In genomic region chr14:31208546-31209424, GRCh38 we compare ENCODE assay signal across 8 cellular contexts. TPM values are rescaled to one million over a fixed set of nuclear protein-coding genes. Genes with fewer than 3 reads are reported as not detected.
DNase-seq lines count a peak whose midpoint lies in the region; ATAC-seq and TF ChIP-seq lines count a peak whose summit lies in the region.

No MANE protein-coding gene starts in this region.

- H3K9ac ChIP-seq in SK-N-SH, result peak overlapping the region; percentile 96

- peak overlapping the region; percentile 95 to 98 for H3K27ac ChIP-seq in SK-N-SH (ENCODE audit: low read depth in 2 of 2, low read length in 1 of 2)
- peak overlapping the region; percentile 94 to 100 (median 100) for H3K27ac ChIP-seq in gastroesophageal sphincter
- peak overlapping the region; percentile 97 to 99 (median 98) for H3K27ac ChIP-seq in spleen

- TF ChIP-seq EP300 in SK-N-SH (IDR thresholded peaks at IDR 0.05; ENCODE audit: borderline replicate concordance in 1 of 2, low read depth in 1 of 2, low read length in 1 of 2) (no peak), gastroesophageal sphincter (IDR thresholded peaks at IDR 0.05) (no peak)

- H3K4me3 ChIP-seq in SK-N-SH (ENCODE audit: low read depth in 2 of 2, low read length in 1 of 2) (peak overlapping the region; percentile 77 to 87), gastroesophageal sphincter (peak overlapping the region; percentile 77 to 95), spleen (peak overlapping the region; percentile 66 to 84 (median 72))

- H3K9me3 ChIP-seq in SK-N-SH, result no peaks in the 10 kb centered on the region; the same call in 1 of the 2 replicates
- H3K9me3 ChIP-seq in gastroesophageal sphincter, result no peaks in the 10 kb centered on the region
- no peaks in the 10 kb centered on the region for H3K9me3 ChIP-seq in spleen

- H3K4me1 ChIP-seq in SK-N-SH (ENCODE audit: control insufficient read depth in 1 of 2, insufficient read depth in 2 of 2, low read depth in 1 of 2, low read length in 1 of 2) (peaks cover 5 to 18% of the 10 kb centered on the region in 2 experiments), gastroesophageal sphincter (peaks cover 0 to 61% (median 4%) of the 10 kb centered on the region in 3 donors), spleen (peaks cover 24 to 52% (median 35%) of the 10 kb centered on the region in 6 donors)

- no peaks in the 10 kb centered on the region for H3K9me2 ChIP-seq in SK-N-SH

- 83% methylated on average over 16 of the region's 16 CpGs for WGBS in SK-N-SH (ENCODE audit: low lambda C conversion rate)
- 69 to 74% methylated on average over 15 to 16 of the region's 16 CpGs for WGBS in gastroesophageal sphincter (ENCODE audit: low coverage in 1 of 2), 2 donors
- WGBS in spleen, 5 donors, result 63 to 69% (median 64%) methylated on average over 16 of the region's 16 CpGs

- intact Hi-C loops in spleen (cut with DNase I; ENCODE audit: low total_unique reads), result no loop called here

- ATAC-seq in SK-N-SH treated with all-trans-retinoic acid at 6 μM for 48 hours (no peak), gastroesophageal sphincter (no peak), GM19035 (IDR thresholded peaks at IDR 0.05; ENCODE audit: unreplicated experiment) (no peak)

- no peak for DNase-seq in SK-N-SH
- peak; percentile 66 for DNase-seq in activated CD8-positive, alpha-beta memory T cell treated with anti-CD3 and anti-CD28 coated beads, Interleukin-2, amount 50 U/mL, for 48 hours
- DNase-seq in spleen, result no peak
- DNase-seq in C1 segment of cervical spinal cord (lab: John Stamatoyannopoulos, UW), result no peak
- DNase-seq in SK-N-DZ (ENCODE audit: low spot score), result no peak

- no peak for TF ChIP-seq POLR2A in gastroesophageal sphincter (IDR thresholded peaks at IDR 0.05)
- TF ChIP-seq POLR2A in spleen (IDR thresholded peaks at IDR 0.05), result no peak

- H3K79me2 ChIP-seq in SK-N-SH (ENCODE audit: insufficient read depth), result peaks cover 37% of the 10 kb centered on the region

- H4K20me1 ChIP-seq in SK-N-SH (ENCODE audit: insufficient read depth), result peaks cover 26% of the 10 kb centered on the region

- H3K4me2 ChIP-seq in SK-N-SH, result peak overlapping the region; percentile 93

- POLR2A ChIA-PET in SK-N-SH (lab: Yijun Ruan, JAX), result interaction anchor here (1.2 to 2.1 kb wide), 3 partner anchors 9 to 207 kb away, joined by 4 to 12 read pairs (median 5); partner anchors contain the start of genes AP4S1 and STRN3

- CTCF ChIA-PET in SK-N-SH (lab: Yijun Ruan, JAX), result interaction anchor here (0.8 to 2.1 kb wide), 10 partner anchors 8 to 258 kb away, joined by 3 to 7 read pairs (median 4); no protein-coding TSS in a partner anchor

- TF ChIP-seq RAD21 in SK-N-SH (IDR thresholded peaks at IDR 0.05; ENCODE audit: low read length), result no peak

- H3K36me3 ChIP-seq in SK-N-SH (replicated peaks in 1 of 2; ENCODE audit: control insufficient read depth in 1 of 2, insufficient read depth in 2 of 2, low read length in 1 of 2) (peaks cover 0 to 3% of the 10 kb centered on the region in 2 experiments), gastroesophageal sphincter (no peaks in the 10 kb centered on the region), spleen (peaks cover 0 to 6% (median 0%) of the 10 kb centered on the region in 6 donors)

- TF ChIP-seq CTCF in SK-N-SH (IDR thresholded peaks at IDR 0.05) (no peak), gastroesophageal sphincter (IDR thresholded peaks at IDR 0.05) (no peak), spleen (IDR thresholded peaks at IDR 0.05 in 8 of 11, conservative IDR thresholded peaks at IDR 0.05 in 3 of 11) (no peak)

- peak overlapping the region; percentile 93 for H2AFZ ChIP-seq in SK-N-SH (ENCODE audit: low read depth)

- H3K27me3 ChIP-seq in SK-N-SH (ENCODE audit: insufficient read depth) (no peaks in the 10 kb centered on the region), gastroesophageal sphincter (no peaks in the 10 kb centered on the region), spleen (replicated peaks in 1 of 7) (no peaks in the 10 kb centered on the region)

- peaks cover 19% of the 10 kb centered on the region for H3F3A ChIP-seq in SK-N-SH (replicated peaks; ENCODE audit: insufficient read depth)

TF ChIP-seq in SK-N-SH, 30 proteins besides CTCF, POLR2A, EP300 and RAD21:
- TF ChIP-seq YY1 (IDR thresholded peaks at IDR 0.05; ENCODE audit: low read depth) (no peak), TCF12 (IDR thresholded peaks at IDR 0.05) (no peak), SIN3A (IDR thresholded peaks at IDR 0.05; ENCODE audit: borderline replicate concordance, low read depth, low read length) (no peak), MXI1 (IDR thresholded peaks at IDR 0.05; ENCODE audit: low read depth, low read length) (no peak), SMC3 (IDR thresholded peaks at IDR 0.05; ENCODE audit: low read depth, low read length) (no peak), JUND (IDR thresholded peaks at IDR 0.05) (no peak), POLR2AphosphoS5 (IDR thresholded peaks at IDR 0.05; ENCODE audit: low read depth, low read length) (no peak), FOXJ3 (CRISPR knock-in tag; IDR thresholded peaks at IDR 0.05) (no peak), RFX5 (IDR thresholded peaks at IDR 0.05; ENCODE audit: low read length) (no peak), NRF1 (IDR thresholded peaks at IDR 0.05; ENCODE audit: low read depth, low read length) (no peak), PBX3 (IDR thresholded peaks at IDR 0.05) (no peak)
- TF ChIP-seq, protein P1, sequence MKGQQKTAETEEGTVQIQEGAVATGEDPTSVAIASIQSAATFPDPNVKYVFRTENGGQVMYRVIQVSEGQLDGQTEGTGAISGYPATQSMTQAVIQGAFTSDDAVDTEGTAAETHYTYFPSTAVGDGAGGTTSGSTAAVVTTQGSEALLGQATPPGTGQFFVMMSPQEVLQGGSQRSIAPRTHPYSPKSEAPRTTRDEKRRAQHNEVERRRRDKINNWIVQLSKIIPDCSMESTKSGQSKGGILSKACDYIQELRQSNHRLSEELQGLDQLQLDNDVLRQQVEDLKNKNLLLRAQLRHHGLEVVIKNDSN (IDR thresholded peaks at IDR 0.05; ENCODE audit: borderline replicate concordance, low read depth), result no peak
- TF ChIP-seq, protein P2, sequence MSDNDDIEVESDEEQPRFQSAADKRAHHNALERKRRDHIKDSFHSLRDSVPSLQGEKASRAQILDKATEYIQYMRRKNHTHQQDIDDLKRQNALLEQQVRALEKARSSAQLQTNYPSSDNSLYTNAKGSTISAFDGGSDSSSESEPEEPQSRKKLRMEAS (IDR thresholded peaks at IDR 0.05; ENCODE audit: low read depth), result no peak

TF ChIP-seq in SK-N-SH treated with all-trans-retinoic acid at 6 μM for 48 hours, 23 proteins besides CTCF, POLR2A, EP300 and RAD21 (continues in another document):
- TF ChIP-seq ESRRG (CRISPR knock-in tag; IDR thresholded peaks at IDR 0.05) (no peak), ISL1 (CRISPR knock-in tag; IDR thresholded peaks at IDR 0.05) (no peak), ZNF70 (CRISPR knock-in tag; IDR thresholded peaks at IDR 0.05) (no peak), ZFP3 (CRISPR knock-in tag; IDR thresholded peaks at IDR 0.05) (no peak), POU6F1 (CRISPR knock-in tag; IDR thresholded peaks at IDR 0.05; ENCODE audit: borderline replicate concordance, low read depth) (no peak), PPARA (CRISPR knock-in tag; IDR thresholded peaks at IDR 0.05; ENCODE audit: borderline replicate concordance) (no peak), SNAI2 (CRISPR knock-in tag; IDR thresholded peaks at IDR 0.05) (no peak), ZNF8 (CRISPR knock-in tag; IDR thresholded peaks at IDR 0.05) (no peak), ZC3H10 (CRISPR knock-in tag; IDR thresholded peaks at IDR 0.05) (no peak), ARNTL (CRISPR knock-in tag; IDR thresholded peaks at IDR 0.05; ENCODE audit: borderline replicate concordance, low read depth) (no peak), TCF4 (CRISPR knock-in tag; IDR thresholded peaks at IDR 0.05; ENCODE audit: borderline replicate concordance) (no peak), RARB (CRISPR knock-in tag; IDR thresholded peaks at IDR 0.05) (no peak), CREB5 (CRISPR knock-in tag; IDR thresholded peaks at IDR 0.05; ENCODE audit: low read depth) (no peak), CSDC2 (CRISPR knock-in tag; IDR thresholded peaks at IDR 0.05) (no peak)

RNA-seq across cellular contexts. Expression of gene HECTD1, which starts 1.2 kb away (rescaled TPM):
- polyA plus RNA-seq in SK-N-SH (2012; rRNA removed), result 43.2 and 48.8 TPM in 2 replicates
- polyA plus RNA-seq in SK-N-SH (2012; cell fraction: cytosol; rRNA removed), result 44.1 and 51.7 TPM in 2 replicates
- 144 and 147 TPM in 2 replicates for polyA plus RNA-seq in SK-N-SH (2012; cell fraction: nucleus; rRNA removed)
- total RNA-seq in gastroesophageal sphincter, result 100 to 1,000 TPM; 185 to 287 (median 208) TPM
- total RNA-seq in spleen, result 100 to 1,000 TPM; 133 to 176 (median 160) TPM
- 10 to 100 TPM; 27.6 to 31.4 (median 28.6) TPM for polyA plus RNA-seq in spleen
- polyA plus RNA-seq in SK-N-DZ (2014; cell fraction: cytosol; rRNA removed), result 67.5 and 68.8 TPM in 2 replicates
- 99.1 and 143 TPM in 2 replicates for polyA plus RNA-seq in SK-N-DZ (2014; cell fraction: nucleus; rRNA removed)
